ENCODE assay signal across 9 cellular contexts in genomic region chr10:74227697-74228424, GRCh38.
DNase-seq lines count a peak whose midpoint lies in the region; ATAC-seq, FAIRE-seq and TF ChIP-seq lines count a peak whose summit lies in the region.
"Had no signal": no experiment of that assay in that cellular context is flagged by ENCODE, and none has a peak within 500 bp of the region (broad histone marks: within the 10 kb centered on the region; RNA-seq: fewer than 3 reads in every experiment).

No MANE protein-coding gene starts in this region.

- H3K4me3 ChIP-seq in esophagus (ENCODE audit: low read depth in 1 of 2, low read length in 2 of 2): no peak overlapping the region
- no peak overlapping the region for H3K4me3 ChIP-seq in skin epidermis
- H3K4me3 ChIP-seq: prostate gland had no signal

- WGBS in esophagus, 2 donors: 58 to 63% methylated on average over 3 of the region's 3 CpGs

- H3K4me1 ChIP-seq in esophagus (ENCODE audit: control insufficient read depth in 2 of 2, insufficient read depth in 2 of 2, low read length in 1 of 2): no peaks in the 10 kb centered on the region
- H3K4me1 ChIP-seq: prostate gland had no signal

- no peaks in the 10 kb centered on the region for H3K27me3 ChIP-seq in esophagus (ENCODE audit: control insufficient read depth in 1 of 2, insufficient read depth in 2 of 2, low read length in 2 of 2)

- H3K27ac ChIP-seq in esophagus (ENCODE audit: low read depth in 2 of 2, low read length in 1 of 2) (peak overlapping the region; percentile 42 to 81), skin epidermis (peak overlapping the region in 15 of 21 experiments; percentile 1 to 82 (median 41))
- H3K27ac ChIP-seq: prostate gland had no signal

- peak; percentile 88 for FAIRE-seq in H54 (lab: Jason Lieb, UNC)

- ATAC-seq in GM21723 (IDR thresholded peaks at IDR 0.05; ENCODE audit: unreplicated experiment): no peak
- ATAC-seq in HG03045 (IDR thresholded peaks at IDR 0.05; ENCODE audit: unreplicated experiment): no peak

- DNase-seq in H54 (ENCODE audit: insufficient read length, low spot score) (peak; percentile 19), SKM-1 (lab: John Stamatoyannopoulos, UW; ENCODE audit: unreplicated experiment) (peak; percentile 6), anterior cingulate cortex (lab: John Stamatoyannopoulos, UW) (no peak)
- DNase-seq: NCI-H2081 treated with DMSO at 0.1 percent for 48 hours had no signal

- no peaks in the 10 kb centered on the region for H3K36me3 ChIP-seq in esophagus (ENCODE audit: control insufficient read depth in 2 of 2, insufficient read depth in 2 of 2, low read length in 1 of 2)
- H3K36me3 ChIP-seq: prostate gland had no signal

- no peak for TF ChIP-seq POLR2A in H54 (IDR thresholded peaks at IDR 0.05; ENCODE audit: low read depth, low read length)

- no peaks in the 10 kb centered on the region for H3K9me3 ChIP-seq in esophagus (ENCODE audit: control insufficient read depth in 2 of 2, insufficient read depth in 1 of 2, low read depth in 1 of 2, low read length in 1 of 2)
- H3K9me3 ChIP-seq: prostate gland had no signal

Comparison
In these comparisons a context has a peak if more than half of its experiments do, and no peak if none do; other contexts are left out.
1. DNase-seq: peak in H54 (single experiment) and SKM-1 (single experiment); none in anterior cingulate cortex (0 of 58).